1 cellular context compared by ENCODE assay signal in genomic region chr12:65590318-65590717, GRCh38.
TF ChIP-seq lines count a peak whose summit lies in the region.

No MANE protein-coding gene starts in this region.

TF ChIP-seq in HEK293, 187 proteins besides CTCF, POLR2A, EP300 and RAD21 (continued from another document and continues in another):
- TF ChIP-seq ZNF473 (tag by site-specific recombination; IDR thresholded peaks at IDR 0.05) (no peak), SP2 (tag by site-specific recombination; IDR thresholded peaks at IDR 0.05) (no peak), ZNF660 (tag by site-specific recombination; IDR thresholded peaks at IDR 0.05) (0 out of 2 replicates have a peak, but pooled peaks have one; percentile 38), ZNF501 (tag by site-specific recombination; IDR thresholded peaks at IDR 0.05) (no peak; the same call in 1 of the 2 replicates), ZNF274 (IDR thresholded peaks at IDR 0.05; ENCODE audit: low read length) (no peak), ZNF274 (tag by site-specific recombination; IDR thresholded peaks at IDR 0.05; ENCODE audit: borderline replicate concordance) (no peak), ZFP3 (tag by site-specific recombination; IDR thresholded peaks at IDR 0.05; ENCODE audit: low read depth) (no peak), ZSCAN16 (tag by site-specific recombination; IDR thresholded peaks at IDR 0.05) (no peak), ZNF629 (tag by site-specific recombination; IDR thresholded peaks at IDR 0.05) (0 out of 2 replicates have a peak, but pooled peaks have one; percentile 25), ZIC2 (tag by site-specific recombination; IDR thresholded peaks at IDR 0.05) (peak; percentile 75), IKZF3 (tag by site-specific recombination; IDR thresholded peaks at IDR 0.05) (no peak; the same call in 1 of the 2 replicates), ZNF561 (tag by site-specific recombination; IDR thresholded peaks at IDR 0.05; ENCODE audit: borderline replicate concordance) (peak; percentile 82), ZNF76 (tag by site-specific recombination; IDR thresholded peaks at IDR 0.05; ENCODE audit: borderline replicate concordance, low read depth) (no peak), ZNF513 (tag by site-specific recombination; IDR thresholded peaks at IDR 0.05) (no peak), SP3 (tag by site-specific recombination; IDR thresholded peaks at IDR 0.05) (no peak), ZNF555 (tag by site-specific recombination; conservative IDR thresholded peaks at IDR 0.05) (no peak), ZNF549 (tag by site-specific recombination; IDR thresholded peaks at IDR 0.05) (peak; percentile 76), ZNF155 (tag by site-specific recombination; IDR thresholded peaks at IDR 0.05) (no peak), SALL2 (tag by site-specific recombination; IDR thresholded peaks at IDR 0.05; ENCODE audit: borderline replicate concordance) (no peak), ZNF10 (tag by site-specific recombination; IDR thresholded peaks at IDR 0.05) (no peak), GFI1B (tag by site-specific recombination; IDR thresholded peaks at IDR 0.05) (peak; percentile 55; the same call in 1 of the 2 replicates), ATF2 (tag by site-specific recombination; IDR thresholded peaks at IDR 0.05; ENCODE audit: low read depth) (no peak), ZNF280C (tag by site-specific recombination; IDR thresholded peaks at IDR 0.05) (no peak), ZNF16 (tag by site-specific recombination; IDR thresholded peaks at IDR 0.05; ENCODE audit: low read depth) (no peak), ZSCAN30 (tag by site-specific recombination; IDR thresholded peaks at IDR 0.05) (0 out of 2 replicates have a peak, but pooled peaks have one; percentile 42), GLIS1 (tag by site-specific recombination; IDR thresholded peaks at IDR 0.05) (peak; percentile 95), ZNF121 (tag by site-specific recombination; IDR thresholded peaks at IDR 0.05) (no peak), SCRT1 (tag by site-specific recombination; IDR thresholded peaks at IDR 0.05; ENCODE audit: borderline replicate concordance) (peak; percentile 90), EGR2 (tag by site-specific recombination; IDR thresholded peaks at IDR 0.05; ENCODE audit: low read depth) (no peak), ZNF398 (tag by site-specific recombination; IDR thresholded peaks at IDR 0.05) (no peak), KLF10 (tag by site-specific recombination; IDR thresholded peaks at IDR 0.05) (no peak), ZNF391 (tag by site-specific recombination; IDR thresholded peaks at IDR 0.05; ENCODE audit: borderline replicate concordance, low read depth) (no peak), ZFP41 (tag by site-specific recombination; IDR thresholded peaks at IDR 0.05; ENCODE audit: borderline replicate concordance) (no peak), ZSCAN18 (tag by site-specific recombination; IDR thresholded peaks at IDR 0.05) (no peak), ZSCAN5A (tag by site-specific recombination; IDR thresholded peaks at IDR 0.05) (no peak), ZNF677 (tag by site-specific recombination; IDR thresholded peaks at IDR 0.05) (no peak)
- TF ChIP-seq, protein P1, sequence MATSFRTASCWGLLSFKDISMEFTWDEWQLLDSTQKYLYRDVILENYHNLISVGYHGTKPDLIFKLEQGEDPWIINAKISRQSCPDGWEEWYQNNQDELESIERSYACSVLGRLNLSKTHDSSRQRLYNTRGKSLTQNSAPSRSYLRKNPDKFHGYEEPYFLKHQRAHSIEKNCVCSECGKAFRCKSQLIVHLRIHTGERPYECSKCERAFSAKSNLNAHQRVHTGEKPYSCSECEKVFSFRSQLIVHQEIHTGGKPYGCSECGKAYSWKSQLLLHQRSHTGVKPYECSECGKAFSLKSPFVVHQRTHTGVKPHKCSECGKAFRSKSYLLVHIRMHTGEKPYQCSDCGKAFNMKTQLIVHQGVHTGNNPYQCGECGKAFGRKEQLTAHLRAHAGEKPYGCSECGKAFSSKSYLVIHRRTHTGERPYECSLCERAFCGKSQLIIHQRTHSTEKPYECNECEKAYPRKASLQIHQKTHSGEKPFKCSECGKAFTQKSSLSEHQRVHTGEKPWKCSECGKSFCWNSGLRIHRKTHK (tag by site-specific recombination; IDR thresholded peaks at IDR 0.05) = no peak
- TF ChIP-seq, protein P2, sequence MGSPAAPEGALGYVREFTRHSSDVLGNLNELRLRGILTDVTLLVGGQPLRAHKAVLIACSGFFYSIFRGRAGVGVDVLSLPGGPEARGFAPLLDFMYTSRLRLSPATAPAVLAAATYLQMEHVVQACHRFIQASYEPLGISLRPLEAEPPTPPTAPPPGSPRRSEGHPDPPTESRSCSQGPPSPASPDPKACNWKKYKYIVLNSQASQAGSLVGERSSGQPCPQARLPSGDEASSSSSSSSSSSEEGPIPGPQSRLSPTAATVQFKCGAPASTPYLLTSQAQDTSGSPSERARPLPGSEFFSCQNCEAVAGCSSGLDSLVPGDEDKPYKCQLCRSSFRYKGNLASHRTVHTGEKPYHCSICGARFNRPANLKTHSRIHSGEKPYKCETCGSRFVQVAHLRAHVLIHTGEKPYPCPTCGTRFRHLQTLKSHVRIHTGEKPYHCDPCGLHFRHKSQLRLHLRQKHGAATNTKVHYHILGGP (tag by site-specific recombination; IDR thresholded peaks at IDR 0.05) = no peak
- TF ChIP-seq, protein P3, sequence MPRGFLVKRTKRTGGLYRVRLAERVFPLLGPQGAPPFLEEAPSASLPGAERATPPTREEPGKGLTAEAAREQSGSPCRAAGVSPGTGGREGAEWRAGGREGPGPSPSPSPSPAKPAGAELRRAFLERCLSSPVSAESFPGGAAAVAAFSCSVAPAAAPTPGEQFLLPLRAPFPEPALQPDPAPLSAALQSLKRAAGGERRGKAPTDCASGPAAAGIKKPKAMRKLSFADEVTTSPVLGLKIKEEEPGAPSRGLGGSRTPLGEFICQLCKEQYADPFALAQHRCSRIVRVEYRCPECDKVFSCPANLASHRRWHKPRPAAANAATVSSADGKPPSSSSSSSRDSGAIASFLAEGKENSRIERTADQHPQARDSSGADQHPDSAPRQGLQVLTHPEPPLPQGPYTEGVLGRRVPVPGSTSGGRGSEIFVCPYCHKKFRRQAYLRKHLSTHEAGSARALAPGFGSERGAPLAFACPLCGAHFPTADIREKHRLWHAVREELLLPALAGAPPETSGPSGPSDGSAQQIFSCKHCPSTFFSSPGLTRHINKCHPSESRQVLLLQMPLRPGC (tag by site-specific recombination; IDR thresholded peaks at IDR 0.05) = no peak
- TF ChIP-seq, protein P4, sequence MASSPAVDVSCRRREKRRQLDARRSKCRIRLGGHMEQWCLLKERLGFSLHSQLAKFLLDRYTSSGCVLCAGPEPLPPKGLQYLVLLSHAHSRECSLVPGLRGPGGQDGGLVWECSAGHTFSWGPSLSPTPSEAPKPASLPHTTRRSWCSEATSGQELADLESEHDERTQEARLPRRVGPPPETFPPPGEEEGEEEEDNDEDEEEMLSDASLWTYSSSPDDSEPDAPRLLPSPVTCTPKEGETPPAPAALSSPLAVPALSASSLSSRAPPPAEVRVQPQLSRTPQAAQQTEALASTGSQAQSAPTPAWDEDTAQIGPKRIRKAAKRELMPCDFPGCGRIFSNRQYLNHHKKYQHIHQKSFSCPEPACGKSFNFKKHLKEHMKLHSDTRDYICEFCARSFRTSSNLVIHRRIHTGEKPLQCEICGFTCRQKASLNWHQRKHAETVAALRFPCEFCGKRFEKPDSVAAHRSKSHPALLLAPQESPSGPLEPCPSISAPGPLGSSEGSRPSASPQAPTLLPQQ (tag by site-specific recombination; IDR thresholded peaks at IDR 0.05) = no peak
- TF ChIP-seq, protein P5, sequence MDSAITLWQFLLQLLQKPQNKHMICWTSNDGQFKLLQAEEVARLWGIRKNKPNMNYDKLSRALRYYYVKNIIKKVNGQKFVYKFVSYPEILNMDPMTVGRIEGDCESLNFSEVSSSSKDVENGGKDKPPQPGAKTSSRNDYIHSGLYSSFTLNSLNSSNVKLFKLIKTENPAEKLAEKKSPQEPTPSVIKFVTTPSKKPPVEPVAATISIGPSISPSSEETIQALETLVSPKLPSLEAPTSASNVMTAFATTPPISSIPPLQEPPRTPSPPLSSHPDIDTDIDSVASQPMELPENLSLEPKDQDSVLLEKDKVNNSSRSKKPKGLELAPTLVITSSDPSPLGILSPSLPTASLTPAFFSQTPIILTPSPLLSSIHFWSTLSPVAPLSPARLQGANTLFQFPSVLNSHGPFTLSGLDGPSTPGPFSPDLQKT (IDR thresholded peaks at IDR 0.05; ENCODE audit: borderline replicate concordance, low read depth, low read length) = no peak
- TF ChIP-seq, protein P6, sequence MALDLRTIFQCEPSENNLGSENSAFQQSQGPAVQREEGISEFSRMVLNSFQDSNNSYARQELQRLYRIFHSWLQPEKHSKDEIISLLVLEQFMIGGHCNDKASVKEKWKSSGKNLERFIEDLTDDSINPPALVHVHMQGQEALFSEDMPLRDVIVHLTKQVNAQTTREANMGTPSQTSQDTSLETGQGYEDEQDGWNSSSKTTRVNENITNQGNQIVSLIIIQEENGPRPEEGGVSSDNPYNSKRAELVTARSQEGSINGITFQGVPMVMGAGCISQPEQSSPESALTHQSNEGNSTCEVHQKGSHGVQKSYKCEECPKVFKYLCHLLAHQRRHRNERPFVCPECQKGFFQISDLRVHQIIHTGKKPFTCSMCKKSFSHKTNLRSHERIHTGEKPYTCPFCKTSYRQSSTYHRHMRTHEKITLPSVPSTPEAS (tag by site-specific recombination; IDR thresholded peaks at IDR 0.05) = no peak
